In the genomic region with DNA sequence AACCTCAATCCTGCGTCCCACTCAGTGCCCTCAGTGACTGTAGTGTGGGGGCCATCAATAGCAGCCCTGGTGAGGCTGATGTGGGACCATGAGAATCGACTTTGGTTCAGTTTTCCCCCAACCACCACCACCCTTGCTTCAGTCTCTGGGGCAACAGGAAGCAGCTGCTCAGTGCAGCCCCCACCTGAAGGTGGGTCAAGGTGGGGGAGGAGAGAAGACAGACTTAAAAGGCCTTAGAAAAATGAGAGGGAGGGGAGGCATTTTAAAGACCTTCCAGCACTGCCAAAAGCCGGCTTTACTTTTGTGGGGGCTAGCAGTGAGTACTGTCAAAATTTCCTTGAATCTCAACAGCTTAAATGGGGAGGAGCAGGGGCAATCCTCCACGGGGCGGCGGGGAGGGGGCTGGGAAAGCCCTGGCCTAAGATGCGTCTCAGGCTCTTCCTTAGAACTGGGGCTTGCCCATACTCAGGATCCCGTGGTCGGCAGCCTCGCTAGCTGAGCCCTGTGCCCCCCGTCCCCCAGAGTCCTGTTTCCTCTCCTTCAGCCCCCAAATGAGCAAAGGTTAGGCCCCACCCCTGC, we compare ENCODE assay signal across 1 cellular context.
TF ChIP-seq lines count a peak whose summit lies in the region.

No MANE protein-coding gene starts in this region.

TF ChIP-seq in GM12878, 131 proteins besides CTCF, POLR2A, EP300 and RAD21:
- TF ChIP-seq MTA3 (IDR thresholded peaks at IDR 0.05; ENCODE audit: borderline replicate concordance, low read length) (no peak), TCF12 (IDR thresholded peaks at IDR 0.05; ENCODE audit: low read depth, low read length) (peak; percentile 55; the same call in 1 of the 2 replicates), FOS (IDR thresholded peaks at IDR 0.05; ENCODE audit: borderline replicate concordance, extremely low read depth, insufficient read length) (no peak), TCF7 (IDR thresholded peaks at IDR 0.05; ENCODE audit: borderline replicate concordance) (no peak), SREBF1 (IDR thresholded peaks at IDR 0.05; ENCODE audit: low read length) (no peak), IKZF2 (IDR thresholded peaks at IDR 0.05) (no peak), SRF (IDR thresholded peaks at IDR 0.05; ENCODE audit: low read depth in 2 of 2, low read length in 2 of 2) (no peak), HDGF (IDR thresholded peaks at IDR 0.05) (no peak), STAT1 (conservative IDR thresholded peaks at IDR 0.05) (no peak), NFYA (IDR thresholded peaks at IDR 0.05; ENCODE audit: borderline replicate concordance, low read depth, low read length) (no peak), LARP7 (IDR thresholded peaks at IDR 0.05) (0 out of 2 replicates have a peak, but pooled peaks have one; percentile 47), SMC3 (IDR thresholded peaks at IDR 0.05; ENCODE audit: borderline replicate concordance, low read length) (no peak), TARDBP (IDR thresholded peaks at IDR 0.05; ENCODE audit: borderline replicate concordance) (no peak), ZNF384 (IDR thresholded peaks at IDR 0.05; ENCODE audit: borderline replicate concordance, low read depth, low read length) (no peak), SP1 (IDR thresholded peaks at IDR 0.05; ENCODE audit: low read depth, low read length) (no peak), MYB (IDR thresholded peaks at IDR 0.05; ENCODE audit: borderline replicate concordance, low read depth, low read length) (no peak), DPF2 (IDR thresholded peaks at IDR 0.05) (no peak), MXI1 (IDR thresholded peaks at IDR 0.05; ENCODE audit: low read depth, low read length) (0 out of 2 replicates have a peak, but pooled peaks have one; percentile 2), ZZZ3 (IDR thresholded peaks at IDR 0.05; ENCODE audit: control insufficient read depth, insufficient read length, low read depth) (no peak)
- TF ChIP-seq, protein P1, sequence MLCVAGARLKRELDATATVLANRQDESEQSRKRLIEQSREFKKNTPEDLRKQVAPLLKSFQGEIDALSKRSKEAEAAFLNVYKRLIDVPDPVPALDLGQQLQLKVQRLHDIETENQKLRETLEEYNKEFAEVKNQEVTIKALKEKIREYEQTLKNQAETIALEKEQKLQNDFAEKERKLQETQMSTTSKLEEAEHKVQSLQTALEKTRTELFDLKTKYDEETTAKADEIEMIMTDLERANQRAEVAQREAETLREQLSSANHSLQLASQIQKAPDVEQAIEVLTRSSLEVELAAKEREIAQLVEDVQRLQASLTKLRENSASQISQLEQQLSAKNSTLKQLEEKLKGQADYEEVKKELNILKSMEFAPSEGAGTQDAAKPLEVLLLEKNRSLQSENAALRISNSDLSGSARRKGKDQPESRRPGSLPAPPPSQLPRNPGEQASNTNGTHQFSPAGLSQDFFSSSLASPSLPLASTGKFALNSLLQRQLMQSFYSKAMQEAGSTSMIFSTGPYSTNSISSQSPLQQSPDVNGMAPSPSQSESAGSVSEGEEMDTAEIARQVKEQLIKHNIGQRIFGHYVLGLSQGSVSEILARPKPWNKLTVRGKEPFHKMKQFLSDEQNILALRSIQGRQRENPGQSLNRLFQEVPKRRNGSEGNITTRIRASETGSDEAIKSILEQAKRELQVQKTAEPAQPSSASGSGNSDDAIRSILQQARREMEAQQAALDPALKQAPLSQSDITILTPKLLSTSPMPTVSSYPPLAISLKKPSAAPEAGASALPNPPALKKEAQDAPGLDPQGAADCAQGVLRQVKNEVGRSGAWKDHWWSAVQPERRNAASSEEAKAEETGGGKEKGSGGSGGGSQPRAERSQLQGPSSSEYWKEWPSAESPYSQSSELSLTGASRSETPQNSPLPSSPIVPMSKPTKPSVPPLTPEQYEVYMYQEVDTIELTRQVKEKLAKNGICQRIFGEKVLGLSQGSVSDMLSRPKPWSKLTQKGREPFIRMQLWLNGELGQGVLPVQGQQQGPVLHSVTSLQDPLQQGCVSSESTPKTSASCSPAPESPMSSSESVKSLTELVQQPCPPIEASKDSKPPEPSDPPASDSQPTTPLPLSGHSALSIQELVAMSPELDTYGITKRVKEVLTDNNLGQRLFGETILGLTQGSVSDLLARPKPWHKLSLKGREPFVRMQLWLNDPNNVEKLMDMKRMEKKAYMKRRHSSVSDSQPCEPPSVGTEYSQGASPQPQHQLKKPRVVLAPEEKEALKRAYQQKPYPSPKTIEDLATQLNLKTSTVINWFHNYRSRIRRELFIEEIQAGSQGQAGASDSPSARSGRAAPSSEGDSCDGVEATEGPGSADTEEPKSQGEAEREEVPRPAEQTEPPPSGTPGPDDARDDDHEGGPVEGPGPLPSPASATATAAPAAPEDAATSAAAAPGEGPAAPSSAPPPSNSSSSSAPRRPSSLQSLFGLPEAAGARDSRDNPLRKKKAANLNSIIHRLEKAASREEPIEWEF (IDR thresholded peaks at IDR 0.05; ENCODE audit: insufficient replicate concordance, low read depth, low read length), result no peak
- TF ChIP-seq, protein P2, sequence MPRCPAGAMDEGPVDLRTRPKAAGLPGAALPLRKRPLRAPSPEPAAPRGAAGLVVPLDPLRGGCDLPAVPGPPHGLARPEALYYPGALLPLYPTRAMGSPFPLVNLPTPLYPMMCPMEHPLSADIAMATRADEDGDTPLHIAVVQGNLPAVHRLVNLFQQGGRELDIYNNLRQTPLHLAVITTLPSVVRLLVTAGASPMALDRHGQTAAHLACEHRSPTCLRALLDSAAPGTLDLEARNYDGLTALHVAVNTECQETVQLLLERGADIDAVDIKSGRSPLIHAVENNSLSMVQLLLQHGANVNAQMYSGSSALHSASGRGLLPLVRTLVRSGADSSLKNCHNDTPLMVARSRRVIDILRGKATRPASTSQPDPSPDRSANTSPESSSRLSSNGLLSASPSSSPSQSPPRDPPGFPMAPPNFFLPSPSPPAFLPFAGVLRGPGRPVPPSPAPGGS (IDR thresholded peaks at IDR 0.05; ENCODE audit: borderline replicate concordance, insufficient read depth, low read depth, low read length, poor library complexity, severe bottlenecking), result peak; percentile 19
